8 cellular contexts compared by ENCODE assay signal in the genomic region with DNA sequence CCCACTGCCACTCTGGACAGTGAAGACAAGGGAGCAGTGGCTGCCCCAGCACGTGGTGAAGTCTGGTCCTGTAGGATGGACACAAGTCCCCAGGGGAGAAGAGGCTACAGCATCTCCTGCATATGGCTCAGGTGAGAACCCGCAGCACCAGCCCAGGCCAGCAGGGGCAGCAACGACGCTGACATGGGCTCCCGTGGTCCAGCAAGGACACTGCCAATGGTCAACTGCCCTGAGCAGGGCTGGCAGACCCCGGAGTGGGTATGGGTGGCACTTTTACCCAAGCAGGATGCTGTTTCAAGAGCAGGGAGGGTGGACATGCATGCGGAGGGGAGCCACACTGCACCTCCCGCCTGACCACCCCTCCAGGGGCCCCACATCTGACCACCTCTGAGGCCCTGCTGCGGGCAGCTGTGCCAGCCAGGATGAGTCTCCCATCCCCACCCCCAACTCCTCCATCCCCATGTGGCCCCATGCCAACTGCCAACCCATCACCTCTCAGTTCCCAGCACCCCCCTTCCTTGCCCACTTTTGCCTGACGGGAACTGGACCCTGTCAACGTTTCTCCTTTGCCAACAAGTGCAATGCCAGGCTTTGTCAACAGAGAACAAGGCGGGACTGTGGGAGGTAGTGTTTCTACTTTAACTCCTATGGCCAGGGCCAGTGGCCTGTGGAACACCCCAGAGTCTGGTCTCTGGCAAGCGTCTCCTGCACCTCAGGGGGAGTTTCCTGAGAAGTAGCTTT. TPM values are rescaled to one million over a fixed set of nuclear protein-coding genes. Genes with fewer than 3 reads are reported as not detected.
DNase-seq lines count a peak whose midpoint lies in the region; ATAC-seq, FAIRE-seq and TF ChIP-seq lines count a peak whose summit lies in the region.

No MANE protein-coding gene starts in this region.

- H3K36me3 ChIP-seq in adipocyte (ENCODE audit: control insufficient read depth, insufficient read depth, low read length, severe bottlenecking) (peaks cover 5% of the 10 kb centered on the region), tibial nerve (peaks cover 0 to 18% (median 0%) of the 10 kb centered on the region in 3 donors)

- H3K27ac ChIP-seq in tibial nerve, result no peak overlapping the region

- no peak for TF ChIP-seq EP300 in tibial nerve (IDR thresholded peaks at IDR 0.05)

- ATAC-seq in HG03108 (IDR thresholded peaks at IDR 0.05; ENCODE audit: unreplicated experiment) (no peak), HG03565 (IDR thresholded peaks at IDR 0.05; ENCODE audit: unreplicated experiment) (no peak)

- 60% methylated on average over 11 to 13 of the region's 13 CpGs for WGBS in tibial nerve, 2 donors

- H3K27me3 ChIP-seq in adipocyte (replicated peaks; ENCODE audit: control insufficient read depth, insufficient read depth, low read length), result no peaks in the 10 kb centered on the region
- H3K27me3 ChIP-seq in tibial nerve, result no peaks in the 10 kb centered on the region

- DNase-seq in D721Med (ENCODE audit: insufficient read length, low spot score), result peak; percentile 45
- peak; percentile 48 for DNase-seq in HTR-8/SVneo (ENCODE audit: insufficient read length, low spot score)
- peak; percentile 64 for DNase-seq in adipocyte (ENCODE audit: low read depth)
- DNase-seq in iPS-NIHi11 (ENCODE audit: low spot score), result peak; percentile 89
- no peak for DNase-seq in tibial nerve (ENCODE audit: low spot score in 2 of 2)
- no peak for DNase-seq in NCI-H1694 (lab: John Stamatoyannopoulos, UW)

- H3K4me1 ChIP-seq in adipocyte (ENCODE audit: control insufficient read depth, insufficient read depth, low read length), result peaks cover 9% of the 10 kb centered on the region
- peaks cover 0 to 16% (median 8%) of the 10 kb centered on the region in 4 donors for H3K4me1 ChIP-seq in tibial nerve

- H3K4me3 ChIP-seq in adipocyte (ENCODE audit: low read length), result no peak overlapping the region
- H3K4me3 ChIP-seq in tibial nerve, result no peak overlapping the region

- H3K9me3 ChIP-seq in adipocyte (ENCODE audit: control insufficient read depth, low read length), result no peaks in the 10 kb centered on the region
- no peaks in the 10 kb centered on the region for H3K9me3 ChIP-seq in tibial nerve

- TF ChIP-seq CTCF in D721Med (IDR thresholded peaks at IDR 0.05; ENCODE audit: insufficient read depth, missing control alignments) (no peak), tibial nerve (IDR thresholded peaks at IDR 0.05) (peak in 3 of 5 experiments; percentile 11 to 40 (median 28))

- no peak for TF ChIP-seq POLR2A in tibial nerve (IDR thresholded peaks at IDR 0.05)

- no peak overlapping the region for H3K9ac ChIP-seq in adipocyte (ENCODE audit: low read length)

- FAIRE-seq in D721Med (lab: Jason Lieb, UNC) (no peak), HTR-8/SVneo (lab: Jason Lieb, UNC) (no peak)

RNA-seq across cellular contexts. Expression of gene MORN1, which starts 8.6 kb away (rescaled TPM):
- total RNA-seq in tibial nerve, result 10 to 100 TPM in 3 of 4 donors, 1 to 10 TPM in 1; 8.7 to 21.9 (median 16.1) TPM

RNA-seq across cellular contexts. Expression of gene RER1, which starts 8.8 kb away (rescaled TPM):
- total RNA-seq in tibial nerve, result 10 to 100 TPM; 56.4 to 76.8 (median 66.8) TPM

RNA-seq across cellular contexts. Expression of gene PEX10, which starts 29.6 kb away (rescaled TPM):
- 10 to 100 TPM; 27.6 to 44.7 (median 37.8) TPM for total RNA-seq in tibial nerve

Comparison
In these comparisons a context has a peak if more than half of its experiments do, and no peak if none do; other contexts are left out.
1. DNase-seq: peak in D721Med (single experiment), HTR-8/SVneo (single experiment), adipocyte (single experiment) and iPS-NIHi11 (single experiment); none in tibial nerve (0 of 2) and NCI-H1694 (single experiment).